Comparison of ENCODE assay signal across 16 cellular contexts in genomic region chr22:20036119-20036518, GRCh38. TPM values are rescaled to one million over a fixed set of nuclear protein-coding genes. Genes with fewer than 3 reads are reported as not detected.
DNase-seq lines count a peak whose midpoint lies in the region; ATAC-seq, FAIRE-seq and TF ChIP-seq lines count a peak whose summit lies in the region.
"Had no signal": no experiment of that assay in that cellular context is flagged by ENCODE, and none has a peak within 500 bp of the region (broad histone marks: within the 10 kb centered on the region; RNA-seq: fewer than 3 reads in every experiment).

No MANE protein-coding gene starts in this region.

- no peaks in the 10 kb centered on the region for H3K9me3 Mint-ChIP-seq in WTC11
- H3K9me3 Mint-ChIP-seq in stimulated activated memory B cell treated with anti-CD40 and anti-IgM and Interleukin-4, amounts not matched to agents 10 μg/mL and 1 μg/mL and 100 μg/mL, for 72 hours, result peaks cover 5% of the 10 kb centered on the region
- H3K9me3 Mint-ChIP-seq in glutamatergic neuron (ENCODE audit: unreplicated experiment), result peaks cover 5% of the 10 kb centered on the region
- H3K9me3 Mint-ChIP-seq: T-helper 1 cell treated with Interleukin-12 subunit alpha and Interleukin-12 subunit beta and Interleukin-4 antibody, amounts not matched to agents 30 μg/mL and 1 μg/mL, for 36 hours had no signal

- no peak for ATAC-seq in WTC11
- no peak for ATAC-seq in stimulated activated memory B cell treated with anti-CD40 and anti-IgM and Interleukin-4, amounts not matched to agents 10 μg/mL and 1 μg/mL and 100 μg/mL, for 72 hours

- H3K27me3 ChIP-seq in SJCRH30, result no peaks in the 10 kb centered on the region
- H3K27me3 ChIP-seq: Peyer's patch had no signal

- POLR2A ChIA-PET in WTC11 (lab: Charles Lee), result no interaction called here

- H3K9me3 ChIP-seq in SJCRH30 (replicated peaks) (no peaks in the 10 kb centered on the region), kidney (ENCODE audit: control insufficient read depth in 1 of 2, low read length in 2 of 2) (no peaks in the 10 kb centered on the region)
- H3K9me3 ChIP-seq: HAP-1, Peyer's patch had no signal

- H3K4me3 Mint-ChIP-seq in WTC11 (no peak overlapping the region), glutamatergic neuron (ENCODE audit: unreplicated experiment) (no peak overlapping the region)
- no peak overlapping the region for H3K4me3 Mint-ChIP-seq in stimulated activated memory B cell treated with anti-CD40 and anti-IgM and Interleukin-4, amounts not matched to agents 10 μg/mL and 1 μg/mL and 100 μg/mL, for 72 hours
- H3K4me3 Mint-ChIP-seq: T-helper 1 cell treated with Interleukin-12 subunit alpha and Interleukin-12 subunit beta and Interleukin-4 antibody, amounts not matched to agents 30 μg/mL and 1 μg/mL, for 36 hours had no signal

- peak overlapping the region; percentile 49; the same call in 1 of the 2 replicates for H3K27ac Mint-ChIP-seq in WTC11
- H3K27ac Mint-ChIP-seq in stimulated activated memory B cell treated with anti-CD40 and anti-IgM and Interleukin-4, amounts not matched to agents 10 μg/mL and 1 μg/mL and 100 μg/mL, for 72 hours, result peak overlapping the region; percentile 62
- H3K27ac Mint-ChIP-seq in glutamatergic neuron (ENCODE audit: unreplicated experiment), result no peak overlapping the region
- H3K27ac Mint-ChIP-seq: T-helper 1 cell treated with Interleukin-12 subunit alpha and Interleukin-12 subunit beta and Interleukin-4 antibody, amounts not matched to agents 30 μg/mL and 1 μg/mL, for 36 hours had no signal

- no peak overlapping the region; the same call in 1 of the 2 replicates for H3K4me3 ChIP-seq in GM12864 (ENCODE audit: low read depth, low read length)
- H3K4me3 ChIP-seq in SJCRH30, result no peak overlapping the region
- H3K4me3 ChIP-seq in kidney (ENCODE audit: low read length in 2 of 2), result no peak overlapping the region
- H3K4me3 ChIP-seq: HAP-1, Peyer's patch had no signal

- peak; percentile 72 for FAIRE-seq in GM19239 (lab: Jason Lieb, UNC)
- no peak for FAIRE-seq in kidney (lab: Jason Lieb, UNC)

- H3K27ac ChIP-seq in SJCRH30 (no peak overlapping the region), kidney (ENCODE audit: low read depth in 2 of 2, low read length in 2 of 2) (no peak overlapping the region)
- H3K27ac ChIP-seq: Peyer's patch had no signal

- no peak overlapping the region for H3K9ac ChIP-seq in kidney (ENCODE audit: low read length in 2 of 2)

- H3K4me1 ChIP-seq in SJCRH30, result no peaks in the 10 kb centered on the region
- peaks cover 0 to 14% of the 10 kb centered on the region in 2 donors for H3K4me1 ChIP-seq in kidney (ENCODE audit: control insufficient read depth in 1 of 2, insufficient read depth in 1 of 2, low read depth in 1 of 2, low read length in 2 of 2)
- H3K4me1 ChIP-seq: HAP-1 had no signal

- H3K27me3 Mint-ChIP-seq in WTC11 (ENCODE audit: low read depth) (no peaks in the 10 kb centered on the region), glutamatergic neuron (ENCODE audit: unreplicated experiment) (no peaks in the 10 kb centered on the region)
- no peaks in the 10 kb centered on the region for H3K27me3 Mint-ChIP-seq in stimulated activated memory B cell treated with anti-CD40 and anti-IgM and Interleukin-4, amounts not matched to agents 10 μg/mL and 1 μg/mL and 100 μg/mL, for 72 hours

- intact Hi-C loops in kidney (cut with DNase I), result no loop called here

- 0 out of 2 replicates have a peak, but pooled peaks cover 4% of the 10 kb centered on the region for H3K4me1 Mint-ChIP-seq in WTC11
- peaks cover 65% of the 10 kb centered on the region for H3K4me1 Mint-ChIP-seq in stimulated activated memory B cell treated with anti-CD40 and anti-IgM and Interleukin-4, amounts not matched to agents 10 μg/mL and 1 μg/mL and 100 μg/mL, for 72 hours
- H3K4me1 Mint-ChIP-seq in glutamatergic neuron (ENCODE audit: low read depth, unreplicated experiment), result peaks cover 4% of the 10 kb centered on the region

- H3K36me3 ChIP-seq in SJCRH30, result no peaks in the 10 kb centered on the region
- peaks cover 0 to 8% of the 10 kb centered on the region in 2 donors for H3K36me3 ChIP-seq in kidney (ENCODE audit: control insufficient read depth in 1 of 2, insufficient read depth in 2 of 2, low read length in 2 of 2)
- H3K36me3 ChIP-seq: HAP-1 had no signal

- H3K36me3 Mint-ChIP-seq in WTC11 (no peaks in the 10 kb centered on the region), glutamatergic neuron (ENCODE audit: unreplicated experiment) (no peaks in the 10 kb centered on the region)
- peaks cover 27% of the 10 kb centered on the region for H3K36me3 Mint-ChIP-seq in stimulated activated memory B cell treated with anti-CD40 and anti-IgM and Interleukin-4, amounts not matched to agents 10 μg/mL and 1 μg/mL and 100 μg/mL, for 72 hours

- TF ChIP-seq CTCF in GM12864 (IDR thresholded peaks at IDR 0.05; ENCODE audit: low read depth, low read length, missing control alignments) (no peak), WTC11 (IDR thresholded peaks at IDR 0.05) (no peak), glutamatergic neuron (IDR thresholded peaks at IDR 0.05; ENCODE audit: partially characterized antibody, unreplicated experiment) (no peak), kidney (IDR thresholded peaks at IDR 0.05; ENCODE audit: borderline replicate concordance, extremely low read depth, insufficient read depth) (no peak)

- CTCF ChIA-PET in WTC11 (lab: Charles Lee), result interaction anchor here (0.6 to 0.7 kb wide), 3 partner anchors 21 to 74 kb away, joined by 3 to 5 read pairs (median 3); no protein-coding TSS in a partner anchor

- peak; percentile 64 for DNase-seq in GM12864 (ENCODE audit: low read depth)
- DNase-seq in GM19239 (ENCODE audit: insufficient read length, low spot score), result no peak
- DNase-seq in WTC11 (ENCODE audit: low spot score), result no peak
- no peak for DNase-seq in SJCRH30
- no peak for DNase-seq in glutamatergic neuron
- no peak for DNase-seq in kidney
- DNase-seq: C1 segment of cervical spinal cord, DMS153, NCI-H1092 treated with DMSO at 0.1 percent for 48 hours, NCI-H1694 treated with DMSO at 0.1 percent for 48 hours, NCI-H774, Peyer's patch, SHP77 had no signal

TF ChIP-seq in WTC11, 78 proteins besides CTCF, POLR2A, EP300 and RAD21:
- TF ChIP-seq TEAD4 (CRISPR knock-in tag; IDR thresholded peaks at IDR 0.05) (no peak), MXD4 (CRISPR knock-in tag; IDR thresholded peaks at IDR 0.05; ENCODE audit: borderline replicate concordance) (no peak)

RNA-seq across cellular contexts. Expression of gene TANGO2, which starts 15.2 kb away (rescaled TPM):
- 13.2 to 16.8 TPM (median 14.8 TPM) in 3 replicates for total RNA-seq in WTC11 (2021)
- total RNA-seq in SJCRH30 (2014; rRNA removed; shearing (Covaris generic)), result 8.1 and 9.4 TPM in 2 replicates
- total RNA-seq in glutamatergic neuron (ENCODE audit: unreplicated experiment), result 31.8 TPM
- total RNA-seq in kidney, result 27.7 TPM
- 37.3 TPM for polyA plus RNA-seq in kidney (ENCODE audit: insufficient read depth, low read depth, low replicate concordance)

RNA-seq across cellular contexts. Expression of gene ARVCF, which starts 19.5 kb away (rescaled TPM):
- total RNA-seq in WTC11 (2021) (58.3 to 65.4 TPM (median 61.3 TPM) in 3 replicates), glutamatergic neuron (ENCODE audit: unreplicated experiment) (119 TPM), kidney (21.9 TPM)
- total RNA-seq in SJCRH30 (2014; rRNA removed; shearing (Covaris generic)), result 4.2 and 9.0 TPM in 2 replicates
- 16.0 TPM for polyA plus RNA-seq in kidney (ENCODE audit: insufficient read depth, low read depth, low replicate concordance)

RNA-seq across cellular contexts. Expression of gene DGCR8, which starts 43.9 kb away (rescaled TPM):
- total RNA-seq in WTC11 (2021) (39.5 to 55.0 TPM (median 41.2 TPM) in 3 replicates), glutamatergic neuron (ENCODE audit: unreplicated experiment) (93.1 TPM), kidney (40.1 TPM)
- total RNA-seq in SJCRH30 (2014; rRNA removed; shearing (Covaris generic)), result 30.0 and 39.3 TPM in 2 replicates
- polyA plus RNA-seq in kidney (ENCODE audit: insufficient read depth, low read depth, low replicate concordance), result 12.2 TPM
